In genomic region chr17:80454557-80455327, GRCh38 we compare ENCODE assay signal across 1 cellular context.
A peak's percentile ranks its signal among the peaks of the same experiment; 100 is the strongest.
TF ChIP-seq lines count a peak whose summit lies in the region.

No MANE protein-coding gene starts in this region.

TF ChIP-seq in HepG2, 621 proteins besides CTCF, POLR2A, EP300 and RAD21 (continued from another document):
- no peak; the same call in 1 of the 2 replicates for TF ChIP-seq SNAPC2 (CRISPR knock-in tag; IDR thresholded peaks at IDR 0.05)
- peak; percentile 85 for TF ChIP-seq ZNF160 (CRISPR knock-in tag; IDR thresholded peaks at IDR 0.05)
- peak; percentile 90 for TF ChIP-seq NFAT5 (CRISPR knock-in tag; IDR thresholded peaks at IDR 0.05)
- peak; percentile 84; the same call in 1 of the 2 replicates for TF ChIP-seq FLYWCH1 (CRISPR knock-in tag; IDR thresholded peaks at IDR 0.05)
- peak; percentile 84 for TF ChIP-seq UBTF (CRISPR knock-in tag; IDR thresholded peaks at IDR 0.05)
- no peak for TF ChIP-seq ATM (IDR thresholded peaks at IDR 0.05; ENCODE audit: borderline replicate concordance)
- no peak; the same call in 1 of the 2 replicates for TF ChIP-seq ZSCAN5A (CRISPR knock-in tag; IDR thresholded peaks at IDR 0.05; ENCODE audit: borderline replicate concordance)
- 0 out of 2 replicates have a peak, but pooled peaks have one; percentile 38 for TF ChIP-seq ZNF10 (CRISPR knock-in tag; IDR thresholded peaks at IDR 0.05; ENCODE audit: borderline replicate concordance, low read depth)
- no peak for TF ChIP-seq HNF4A (CRISPR knock-in tag; IDR thresholded peaks at IDR 0.05)
- peak; percentile 73; the same call in 1 of the 2 replicates for TF ChIP-seq TFE3 (CRISPR knock-in tag; IDR thresholded peaks at IDR 0.05)
- peak; percentile 84 for TF ChIP-seq DR1 (CRISPR knock-in tag; IDR thresholded peaks at IDR 0.05)
- peak; percentile 27 for TF ChIP-seq U2AF1 (optimal IDR thresholded peaks at IDR 0.05; ENCODE audit: low read depth, low read length)
- TF ChIP-seq HOXA7 (CRISPR knock-in tag; IDR thresholded peaks at IDR 0.05) = no peak
- TF ChIP-seq ZNF710 (CRISPR knock-in tag; IDR thresholded peaks at IDR 0.05; ENCODE audit: borderline replicate concordance) = peak; percentile 87
- TF ChIP-seq ZFP41 (CRISPR knock-in tag; IDR thresholded peaks at IDR 0.05; ENCODE audit: borderline replicate concordance) = peak; percentile 90
- TF ChIP-seq HDAC6 (IDR thresholded peaks at IDR 0.05; ENCODE audit: low read depth, low read length) = no peak
- TF ChIP-seq ZNF800 (CRISPR knock-in tag; IDR thresholded peaks at IDR 0.05) = peak; percentile 92
- TF ChIP-seq ZNF790 (CRISPR knock-in tag; IDR thresholded peaks at IDR 0.05; ENCODE audit: borderline replicate concordance) = peak; percentile 94; the same call in 1 of the 2 replicates
- peak; percentile 72; the same call in 1 of the 2 replicates for TF ChIP-seq SMAD1 (CRISPR knock-in tag; IDR thresholded peaks at IDR 0.05; ENCODE audit: borderline replicate concordance, low read depth)
- no peak; the same call in 1 of the 2 replicates for TF ChIP-seq ZBTB25 (CRISPR knock-in tag; IDR thresholded peaks at IDR 0.05)
- TF ChIP-seq CBX5 (CRISPR knock-in tag; IDR thresholded peaks at IDR 0.05; ENCODE audit: borderline replicate concordance) = peak; percentile 33; the same call in 1 of the 2 replicates
- TF ChIP-seq ZNF556 (CRISPR knock-in tag; IDR thresholded peaks at IDR 0.05; ENCODE audit: borderline replicate concordance) = peak; percentile 23; the same call in 1 of the 2 replicates
- TF ChIP-seq ZKSCAN8 (CRISPR knock-in tag; IDR thresholded peaks at IDR 0.05; ENCODE audit: borderline replicate concordance) = 0 out of 2 replicates have a peak, but pooled peaks have one; percentile 7
- TF ChIP-seq ESRRA (CRISPR knock-in tag; IDR thresholded peaks at IDR 0.05; ENCODE audit: low read depth) = peak; percentile 40; the same call in 1 of the 2 replicates
- peak; percentile 40 for TF ChIP-seq ZNF275 (CRISPR knock-in tag; IDR thresholded peaks at IDR 0.05; ENCODE audit: borderline replicate concordance)
- TF ChIP-seq MEIS2 (CRISPR knock-in tag; IDR thresholded peaks at IDR 0.05) = peak; percentile 74
- TF ChIP-seq HMGXB3 (CRISPR knock-in tag; IDR thresholded peaks at IDR 0.05; ENCODE audit: borderline replicate concordance) = peak; percentile 30
- peak; percentile 99 for TF ChIP-seq ZNF563 (CRISPR knock-in tag; IDR thresholded peaks at IDR 0.05)
- TF ChIP-seq MAFF (IDR thresholded peaks at IDR 0.05; ENCODE audit: low read depth, low read length) = no peak
- peak; percentile 67 for TF ChIP-seq ZNF224 (CRISPR knock-in tag; IDR thresholded peaks at IDR 0.05)
- no peak for TF ChIP-seq ZNF180 (CRISPR knock-in tag; IDR thresholded peaks at IDR 0.05; ENCODE audit: borderline replicate concordance, low read depth)
- TF ChIP-seq RFX3 (CRISPR knock-in tag; IDR thresholded peaks at IDR 0.05) = peak; percentile 61; the same call in 1 of the 2 replicates
- TF ChIP-seq ZNF101 (CRISPR knock-in tag; IDR thresholded peaks at IDR 0.05; ENCODE audit: borderline replicate concordance, low read depth) = peak; percentile 29; the same call in 1 of the 2 replicates
- TF ChIP-seq MED1 (CRISPR knock-in tag; IDR thresholded peaks at IDR 0.05) = peak; percentile 68
- TF ChIP-seq AGO1 (IDR thresholded peaks at IDR 0.05; ENCODE audit: low read depth, low read length, poor library complexity, severe bottlenecking) = no peak
TF ChIP-seq in HepG2: peak in this region for 388.
